In the genomic region with DNA sequence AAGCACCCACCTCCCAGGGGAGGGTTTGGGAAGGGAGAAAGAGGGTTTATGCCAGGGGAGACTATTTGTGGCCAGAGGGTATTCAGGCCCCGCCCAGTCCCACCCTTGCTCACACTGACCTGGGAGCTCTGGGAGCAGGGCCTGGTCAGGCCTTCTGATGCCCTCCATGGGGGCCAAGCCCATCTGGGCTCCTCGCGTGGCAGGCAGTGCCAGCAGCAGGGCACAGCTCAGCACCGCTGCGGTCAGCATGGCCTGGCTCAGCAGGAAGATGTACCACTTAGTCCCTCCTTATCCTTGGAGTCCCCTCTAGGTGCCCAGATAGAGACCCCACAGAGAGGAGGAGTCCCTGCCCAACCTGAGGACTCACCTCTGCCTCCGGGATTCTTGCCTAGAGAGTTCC, we compare ENCODE assay signal across 1 cellular context.
TF ChIP-seq lines count a peak whose summit lies in the region.

A gene with protein sequence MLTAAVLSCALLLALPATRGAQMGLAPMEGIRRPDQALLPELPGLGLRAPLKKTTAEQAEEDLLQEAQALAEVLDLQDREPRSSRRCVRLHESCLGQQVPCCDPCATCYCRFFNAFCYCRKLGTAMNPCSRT (minus strand): TSS at position 398 of the 400 bp plus-strand sequence. CDS start 149 bp downstream, at position 249.

TF ChIP-seq in GM12878, 131 proteins besides CTCF, POLR2A, EP300 and RAD21:
- TF ChIP-seq MTA3 (IDR thresholded peaks at IDR 0.05; ENCODE audit: borderline replicate concordance, low read length) = no peak
- no peak for TF ChIP-seq ATF7 (IDR thresholded peaks at IDR 0.05; ENCODE audit: low read depth)
- no peak for TF ChIP-seq TAF1 (IDR thresholded peaks at IDR 0.05; ENCODE audit: borderline replicate concordance, low read depth, low read length)
- no peak for TF ChIP-seq JUNB (IDR thresholded peaks at IDR 0.05)
- TF ChIP-seq SMARCA5 (IDR thresholded peaks at IDR 0.05) = no peak
- TF ChIP-seq, protein P1, sequence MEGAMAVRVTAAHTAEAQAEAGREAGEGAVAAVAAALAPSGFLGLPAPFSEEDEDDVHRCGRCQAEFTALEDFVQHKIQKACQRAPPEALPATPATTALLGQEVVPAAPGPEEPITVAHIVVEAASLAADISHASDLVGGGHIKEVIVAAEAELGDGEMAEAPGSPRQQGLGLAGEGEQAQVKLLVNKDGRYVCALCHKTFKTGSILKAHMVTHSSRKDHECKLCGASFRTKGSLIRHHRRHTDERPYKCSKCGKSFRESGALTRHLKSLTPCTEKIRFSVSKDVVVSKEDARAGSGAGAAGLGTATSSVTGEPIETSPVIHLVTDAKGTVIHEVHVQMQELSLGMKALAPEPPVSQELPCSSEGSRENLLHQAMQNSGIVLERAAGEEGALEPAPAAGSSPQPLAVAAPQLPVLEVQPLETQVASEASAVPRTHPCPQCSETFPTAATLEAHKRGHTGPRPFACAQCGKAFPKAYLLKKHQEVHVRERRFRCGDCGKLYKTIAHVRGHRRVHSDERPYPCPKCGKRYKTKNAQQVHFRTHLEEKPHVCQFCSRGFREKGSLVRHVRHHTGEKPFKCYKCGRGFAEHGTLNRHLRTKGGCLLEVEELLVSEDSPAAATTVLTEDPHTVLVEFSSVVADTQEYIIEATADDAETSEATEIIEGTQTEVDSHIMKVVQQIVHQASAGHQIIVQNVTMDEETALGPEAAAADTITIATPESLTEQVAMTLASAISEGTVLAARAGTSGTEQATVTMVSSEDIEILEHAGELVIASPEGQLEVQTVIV (IDR thresholded peaks at IDR 0.05; ENCODE audit: borderline replicate concordance, partially characterized antibody) = no peak
- no peak for TF ChIP-seq TARDBP (IDR thresholded peaks at IDR 0.05; ENCODE audit: borderline replicate concordance)
- TF ChIP-seq HDGF (IDR thresholded peaks at IDR 0.05) = no peak
- no peak for TF ChIP-seq REST (IDR thresholded peaks at IDR 0.05; ENCODE audit: low read depth, low read length)
- no peak for TF ChIP-seq ZZZ3 (IDR thresholded peaks at IDR 0.05; ENCODE audit: control insufficient read depth, insufficient read length, low read depth)
